ENCODE assay signal across 1 cellular context in the genomic region with DNA sequence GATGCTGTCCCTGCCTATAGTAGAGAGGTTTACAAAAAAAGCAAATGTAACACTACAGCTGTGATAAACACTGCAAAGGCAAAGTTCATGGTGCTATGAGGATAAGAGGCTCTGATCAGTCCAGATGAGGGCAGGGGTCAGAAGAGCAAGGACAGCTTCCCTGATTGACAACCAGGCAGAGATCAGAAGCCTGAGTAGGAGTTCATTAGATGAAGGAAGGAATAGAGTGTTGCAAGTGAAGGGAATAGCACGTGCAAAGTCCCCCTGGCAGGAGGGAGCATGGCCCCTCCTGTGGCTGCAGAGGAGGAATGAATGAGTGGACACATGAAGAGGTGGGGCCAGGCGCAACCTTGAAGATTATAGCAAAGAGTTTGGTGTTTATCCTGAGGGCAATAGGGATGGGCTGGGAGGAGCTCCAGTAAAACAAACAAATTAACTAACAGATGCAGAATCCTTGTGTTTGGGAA.
TF ChIP-seq lines count a peak whose summit lies in the region.

No MANE protein-coding gene starts in this region.

TF ChIP-seq in HepG2, 621 proteins besides CTCF, POLR2A, EP300 and RAD21 (continued from another document and continues in another):
- peak; percentile 24; the same call in 1 of the 2 replicates for TF ChIP-seq TCF7 (IDR thresholded peaks at IDR 0.05; ENCODE audit: low read depth)
- no peak for TF ChIP-seq ZNF567 (CRISPR knock-in tag; IDR thresholded peaks at IDR 0.05; ENCODE audit: borderline replicate concordance)
- TF ChIP-seq NR2C2 (CRISPR knock-in tag; IDR thresholded peaks at IDR 0.05; ENCODE audit: borderline replicate concordance) = 0 out of 2 replicates have a peak, but pooled peaks have one; percentile 56
- TF ChIP-seq GATAD1 (CRISPR knock-in tag; IDR thresholded peaks at IDR 0.05) = no peak
- TF ChIP-seq FOXO1 (CRISPR knock-in tag; IDR thresholded peaks at IDR 0.05) = no peak; the same call in 1 of the 2 replicates
- TF ChIP-seq ZNF501 (CRISPR knock-in tag; IDR thresholded peaks at IDR 0.05) = no peak
- TF ChIP-seq, protein P1, sequence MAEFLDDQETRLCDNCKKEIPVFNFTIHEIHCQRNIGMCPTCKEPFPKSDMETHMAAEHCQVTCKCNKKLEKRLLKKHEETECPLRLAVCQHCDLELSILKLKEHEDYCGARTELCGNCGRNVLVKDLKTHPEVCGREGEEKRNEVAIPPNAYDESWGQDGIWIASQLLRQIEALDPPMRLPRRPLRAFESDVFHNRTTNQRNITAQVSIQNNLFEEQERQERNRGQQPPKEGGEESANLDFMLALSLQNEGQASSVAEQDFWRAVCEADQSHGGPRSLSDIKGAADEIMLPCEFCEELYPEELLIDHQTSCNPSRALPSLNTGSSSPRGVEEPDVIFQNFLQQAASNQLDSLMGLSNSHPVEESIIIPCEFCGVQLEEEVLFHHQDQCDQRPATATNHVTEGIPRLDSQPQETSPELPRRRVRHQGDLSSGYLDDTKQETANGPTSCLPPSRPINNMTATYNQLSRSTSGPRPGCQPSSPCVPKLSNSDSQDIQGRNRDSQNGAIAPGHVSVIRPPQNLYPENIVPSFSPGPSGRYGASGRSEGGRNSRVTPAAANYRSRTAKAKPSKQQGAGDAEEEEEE (CRISPR knock-in tag; IDR thresholded peaks at IDR 0.05; ENCODE audit: borderline replicate concordance) = no peak
- no peak for TF ChIP-seq MYNN (CRISPR knock-in tag; IDR thresholded peaks at IDR 0.05; ENCODE audit: low read depth)
- TF ChIP-seq REL (CRISPR knock-in tag; conservative IDR thresholded peaks at IDR 0.05) = no peak
- peak; percentile 69 for TF ChIP-seq TFAP4 (IDR thresholded peaks at IDR 0.05; ENCODE audit: borderline replicate concordance, low read depth)
- TF ChIP-seq CEBPG (CRISPR knock-in tag; IDR thresholded peaks at IDR 0.05) = no peak
- TF ChIP-seq XRCC5 (optimal IDR thresholded peaks at IDR 0.05; ENCODE audit: low read length) = no peak
- peak; percentile 78 to 85; a peak in 3 of 4 replicates for TF ChIP-seq NR2F1 (CRISPR knock-in tag; IDR thresholded peaks at IDR 0.05)
- TF ChIP-seq ATF2 (CRISPR knock-in tag; IDR thresholded peaks at IDR 0.05) = no peak
- no peak for TF ChIP-seq ZBTB26 (CRISPR knock-in tag; IDR thresholded peaks at IDR 0.05; ENCODE audit: borderline replicate concordance)
- no peak for TF ChIP-seq ZNF382 (CRISPR knock-in tag; IDR thresholded peaks at IDR 0.05; ENCODE audit: borderline replicate concordance)
- TF ChIP-seq ZNF570 (CRISPR knock-in tag; IDR thresholded peaks at IDR 0.05; ENCODE audit: borderline replicate concordance) = no peak
- no peak for TF ChIP-seq ZEB1 (IDR thresholded peaks at IDR 0.05; ENCODE audit: insufficient replicate concordance, low read depth)
- no peak for TF ChIP-seq PRDM15 (CRISPR knock-in tag; IDR thresholded peaks at IDR 0.05)
- no peak for TF ChIP-seq SP2 (CRISPR knock-in tag; IDR thresholded peaks at IDR 0.05)
- TF ChIP-seq RARA (CRISPR knock-in tag; IDR thresholded peaks at IDR 0.05) = peak; percentile 51; the same call in 1 of the 2 replicates
- no peak for TF ChIP-seq REXO4 (CRISPR knock-in tag; IDR thresholded peaks at IDR 0.05; ENCODE audit: borderline replicate concordance)
- TF ChIP-seq SP5 (CRISPR knock-in tag; IDR thresholded peaks at IDR 0.05; ENCODE audit: borderline replicate concordance, low read depth) = 0 out of 2 replicates have a peak, but pooled peaks have one; percentile 31
- peak; percentile 42; the same call in 1 of the 2 replicates for TF ChIP-seq ZNF264 (CRISPR knock-in tag; IDR thresholded peaks at IDR 0.05)
- TF ChIP-seq CHCHD3 (CRISPR knock-in tag; IDR thresholded peaks at IDR 0.05) = no peak
- peak; percentile 84 for TF ChIP-seq NR2F6 (IDR thresholded peaks at IDR 0.05)
- peak; percentile 69 for TF ChIP-seq NR2F6 (CRISPR knock-in tag; IDR thresholded peaks at IDR 0.05)
- TF ChIP-seq DNMT3B (CRISPR knock-in tag; conservative IDR thresholded peaks at IDR 0.05) = no peak
- no peak for TF ChIP-seq SOX13 (IDR thresholded peaks at IDR 0.05)
- no peak for TF ChIP-seq SOX13 (CRISPR knock-in tag; conservative IDR thresholded peaks at IDR 0.05 in 1 of 2, IDR thresholded peaks at IDR 0.05 in 1 of 2)
- TF ChIP-seq ZNF580 (CRISPR knock-in tag; IDR thresholded peaks at IDR 0.05; ENCODE audit: borderline replicate concordance, low read depth) = no peak
- TF ChIP-seq ZNF180 (CRISPR knock-in tag; IDR thresholded peaks at IDR 0.05; ENCODE audit: borderline replicate concordance, low read depth) = no peak
- TF ChIP-seq AHDC1 (CRISPR knock-in tag; IDR thresholded peaks at IDR 0.05; ENCODE audit: borderline replicate concordance) = peak; percentile 80; the same call in 1 of the 2 replicates
- TF ChIP-seq ZKSCAN5 (CRISPR knock-in tag; IDR thresholded peaks at IDR 0.05) = no peak
- no peak; the same call in 1 of the 2 replicates for TF ChIP-seq ZFY (CRISPR knock-in tag; IDR thresholded peaks at IDR 0.05)
- no peak for TF ChIP-seq MYC (CRISPR knock-in tag; IDR thresholded peaks at IDR 0.05; ENCODE audit: borderline replicate concordance)
- no peak for TF ChIP-seq MTF2 (CRISPR knock-in tag; IDR thresholded peaks at IDR 0.05; ENCODE audit: borderline replicate concordance)
- TF ChIP-seq CCDC6 (CRISPR knock-in tag; IDR thresholded peaks at IDR 0.05) = no peak
- TF ChIP-seq ZNF530 (CRISPR knock-in tag; IDR thresholded peaks at IDR 0.05; ENCODE audit: low read depth) = no peak
- TF ChIP-seq AFF4 (CRISPR knock-in tag; IDR thresholded peaks at IDR 0.05) = no peak
